Comparison of ENCODE assay signal across 14 cellular contexts in genomic region chr5:81140942-81141341, GRCh38.
DNase-seq lines count a peak whose midpoint lies in the region; ATAC-seq and TF ChIP-seq lines count a peak whose summit lies in the region.
"Had no signal": no experiment of that assay in that cellular context is flagged by ENCODE, and none has a peak within 500 bp of the region (broad histone marks: within the 10 kb centered on the region; RNA-seq: fewer than 3 reads in every experiment).

No MANE protein-coding gene starts in this region.

- no peak overlapping the region for H3K4me3 ChIP-seq in adipocyte (ENCODE audit: low read length)
- no peak overlapping the region for H3K4me3 ChIP-seq in fibroblast of pulmonary artery (replicated peaks; ENCODE audit: low read depth, low read length)

- no peak for ATAC-seq in GM19397 (IDR thresholded peaks at IDR 0.05; ENCODE audit: unreplicated experiment)
- ATAC-seq in HG02763 (IDR thresholded peaks at IDR 0.05; ENCODE audit: unreplicated experiment) = no peak
- ATAC-seq: foreskin keratinocyte had no signal

- DNase-seq in GM03348 (ENCODE audit: low spot score) (peak; percentile 28), adipocyte (ENCODE audit: low read depth) (peak; percentile 90), fibroblast of pulmonary artery (ENCODE audit: low read depth) (peak; percentile 50), smooth muscle cell of the brain vasculature (ENCODE audit: low read depth, low spot score) (peak; percentile 81), cortex of kidney (lab: John Stamatoyannopoulos, UW) (no peak)
- DNase-seq: activated CD4-positive, alpha-beta T cell treated with anti-CD3 and anti-CD28 coated beads, Interleukin-2, amount 50 U/mL, for 48 hours; activated gamma-delta T cell; foreskin keratinocyte; NCI-H2029; NCI-H82; nephron progenitor cell had no signal

- H3K9me3 ChIP-seq in adipocyte (ENCODE audit: control insufficient read depth, low read length) = peaks cover 14% of the 10 kb centered on the region

- peaks cover 12% of the 10 kb centered on the region for H3K4me1 ChIP-seq in adipocyte (ENCODE audit: control insufficient read depth, insufficient read depth, low read length)
- H3K4me1 ChIP-seq: foreskin keratinocyte had no signal

- no peaks in the 10 kb centered on the region for H3K36me3 ChIP-seq in adipocyte (ENCODE audit: control insufficient read depth, insufficient read depth, low read length, severe bottlenecking)

- no peak overlapping the region for H3K9ac ChIP-seq in adipocyte (ENCODE audit: low read length)
- H3K9ac ChIP-seq: KMS-11 had no signal

- no peaks in the 10 kb centered on the region for H3K27me3 ChIP-seq in adipocyte (replicated peaks; ENCODE audit: control insufficient read depth, insufficient read depth, low read length)

- no peak for TF ChIP-seq CTCF in fibroblast of pulmonary artery (IDR thresholded peaks at IDR 0.05; ENCODE audit: low read length, missing control alignments)
